ENCODE assay signal across 11 cellular contexts in the genomic region with DNA sequence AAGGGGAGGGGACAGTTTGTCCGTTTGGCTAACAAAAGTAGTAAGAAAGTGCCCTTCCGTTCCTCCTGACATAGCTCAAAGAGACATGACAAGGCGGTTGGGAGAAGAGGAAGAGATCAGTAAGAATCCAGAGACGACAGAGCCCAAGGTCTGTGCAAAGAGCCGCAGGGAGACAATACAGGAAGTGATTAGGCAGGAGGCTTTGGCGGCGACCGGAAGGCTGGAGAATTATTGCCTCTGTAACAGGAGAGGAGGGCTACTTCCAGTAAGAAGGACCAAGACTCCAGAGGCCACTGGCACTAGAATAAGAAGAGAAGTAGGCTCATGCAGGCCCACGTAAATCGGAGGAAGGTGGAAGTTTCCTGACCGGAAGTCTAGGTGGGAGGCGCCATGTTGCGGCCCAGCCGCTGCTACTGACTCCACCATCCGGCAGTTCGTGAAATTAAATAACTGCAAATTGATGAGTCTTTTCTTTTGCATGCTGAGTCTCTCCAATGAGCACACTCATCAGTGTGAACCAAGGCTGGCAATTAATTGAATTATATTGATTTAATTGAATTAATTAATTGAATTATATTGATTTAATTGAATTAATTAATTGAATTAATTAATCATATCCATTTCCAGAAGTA. TPM values are rescaled to one million over a fixed set of nuclear protein-coding genes. Genes with fewer than 3 reads are reported as not detected.
DNase-seq lines count a peak whose midpoint lies in the region; ATAC-seq and TF ChIP-seq lines count a peak whose summit lies in the region.
"Had no signal": no experiment of that assay in that cellular context is flagged by ENCODE, and none has a peak within 500 bp of the region (broad histone marks: within the 10 kb centered on the region; RNA-seq: fewer than 3 reads in every experiment).

No MANE protein-coding gene starts in this region.

- H3K36me3 ChIP-seq in sigmoid colon, result no peaks in the 10 kb centered on the region

- peaks cover 9% of the 10 kb centered on the region for H3K4me1 Mint-ChIP-seq in T-helper 1 cell treated with Interleukin-12 subunit alpha and Interleukin-12 subunit beta and Interleukin-4 antibody, amounts not matched to agents 30 μg/mL and 1 μg/mL, for 36 hours (ENCODE audit: low read depth)

- H3K27me3 ChIP-seq in sigmoid colon, result no peaks in the 10 kb centered on the region

- peaks cover 7% of the 10 kb centered on the region for H3K9me3 Mint-ChIP-seq in T-helper 1 cell treated with Interleukin-12 subunit alpha and Interleukin-12 subunit beta and Interleukin-4 antibody, amounts not matched to agents 30 μg/mL and 1 μg/mL, for 36 hours

- H3K36me3 Mint-ChIP-seq in T-helper 1 cell treated with Interleukin-12 subunit alpha and Interleukin-12 subunit beta and Interleukin-4 antibody, amounts not matched to agents 30 μg/mL and 1 μg/mL, for 36 hours (ENCODE audit: low read depth), result peaks cover 7% of the 10 kb centered on the region

- intact Hi-C loops in sigmoid colon (cut with DNase I), result no loop called here

- no peak for TF ChIP-seq CTCF in coronary artery (IDR thresholded peaks at IDR 0.05)
- no peak for TF ChIP-seq CTCF in sigmoid colon (IDR thresholded peaks at IDR 0.05)

- no peak for ATAC-seq in GM21723 (IDR thresholded peaks at IDR 0.05; ENCODE audit: unreplicated experiment)

- H3K4me3 ChIP-seq in GM08714 (ENCODE audit: low read length) (peak overlapping the region; percentile 0; the same call in 1 of the 2 replicates), coronary artery (peak overlapping the region; percentile 20), sigmoid colon (peak overlapping the region in 1 of 4 donors; percentile 1)

- H3K27ac ChIP-seq in coronary artery, result peak overlapping the region; percentile 57 to 88
- peak overlapping the region; percentile 70 to 94 (median 91) for H3K27ac ChIP-seq in sigmoid colon

- no peaks in the 10 kb centered on the region for H3K27me3 Mint-ChIP-seq in T-helper 1 cell treated with Interleukin-12 subunit alpha and Interleukin-12 subunit beta and Interleukin-4 antibody, amounts not matched to agents 30 μg/mL and 1 μg/mL, for 36 hours (ENCODE audit: low read depth)

- no peak for TF ChIP-seq POLR2A in sigmoid colon (IDR thresholded peaks at IDR 0.05)

- H3K9me3 ChIP-seq in sigmoid colon, result no peaks in the 10 kb centered on the region

- no peak for TF ChIP-seq EP300 in sigmoid colon (IDR thresholded peaks at IDR 0.05)

- peak overlapping the region; percentile 47 for H3K27ac Mint-ChIP-seq in T-helper 1 cell treated with Interleukin-12 subunit alpha and Interleukin-12 subunit beta and Interleukin-4 antibody, amounts not matched to agents 30 μg/mL and 1 μg/mL, for 36 hours

- peak overlapping the region; percentile 51 for H3K4me3 Mint-ChIP-seq in T-helper 1 cell treated with Interleukin-12 subunit alpha and Interleukin-12 subunit beta and Interleukin-4 antibody, amounts not matched to agents 30 μg/mL and 1 μg/mL, for 36 hours

- 56 to 88% methylated on average over 16 of the region's 16 CpGs for WGBS in sigmoid colon, 2 donors

- peaks cover 0 to 82% (median 79%) of the 10 kb centered on the region in 4 donors for H3K4me1 ChIP-seq in sigmoid colon

- no peak for DNase-seq in coronary artery (ENCODE audit: low spot score)
- no peak for DNase-seq in sigmoid colon
- DNase-seq in mesenteric fat pad (ENCODE audit: low spot score), result no peak
- DNase-seq in glomerular visceral epithelial cell (ENCODE audit: extremely low spot score), result no peak
- no peak for DNase-seq in NAMALWA (ENCODE audit: low spot score)
- DNase-seq: NCI-H1092 treated with DMSO at 0.1 percent for 48 hours, nucleus accumbens had no signal

RNA-seq across cellular contexts. Expression of a gene that starts 9.9 kb away (rescaled TPM):
- total RNA-seq in sigmoid colon (10 to 100 TPM; 14.3 to 21.2 (median 17.4) TPM), mesenteric fat pad (27.9 TPM)
- polyA plus RNA-seq in sigmoid colon, result 1 to 10 TPM; 1.2 to 4.2 (median 3.6) TPM

RNA-seq across cellular contexts. Expression of a gene that starts 35.1 kb away (rescaled TPM):
- not detected for total RNA-seq in sigmoid colon
- polyA plus RNA-seq in sigmoid colon, result under 1 TPM in 1 of 3 donors, not detected in 2; 0.06 TPM
- not detected for total RNA-seq in mesenteric fat pad
- total RNA-seq: astrocyte had no signal
